ENCODE assay signal across 8 cellular contexts in genomic region chr5:154642499-154643245, GRCh38.
DNase-seq lines count a peak whose midpoint lies in the region; ATAC-seq and TF ChIP-seq lines count a peak whose summit lies in the region.

No MANE protein-coding gene starts in this region.

- DNase-seq in activated CD4-positive, alpha-beta T cell treated with anti-CD3 and anti-CD28 coated beads for 36 hours, result peak; percentile 22
- no peak for DNase-seq in activated CD4-positive, alpha-beta T cell treated with anti-CD3 and anti-CD28 coated beads, Interleukin-2, amount 10 ng/mL, durations not matched to agents 7 days and 5 days
- DNase-seq in Peyer's patch (peak in 1 of 3 donors; percentile 59), fibroblast of the aortic adventitia (ENCODE audit: low read depth) (peak; percentile 34), type B pancreatic cell (ENCODE audit: extremely low spot score, unreplicated experiment) (no peak), stomach (no peak)
- DNase-seq in activated T-cell treated with anti-CD3 and anti-CD28 coated beads, Interleukin-2, amount 50 U/mL, for 1 hour, result no peak

- H3K27ac ChIP-seq in Peyer's patch (no peak overlapping the region), stomach (no peak overlapping the region)

- H3K4me3 ChIP-seq in Peyer's patch, result no peak overlapping the region
- no peak overlapping the region for H3K4me3 ChIP-seq in fibroblast of the aortic adventitia (ENCODE audit: low read depth, low read length)
- H3K4me3 ChIP-seq in stomach, result no peak overlapping the region

- intact Hi-C loops in activated CD4-positive, alpha-beta T cell treated with anti-CD3 and anti-CD28 coated beads for 36 hours (cut with DNase I, micrococcal nuclease), result no loop called here
- intact Hi-C loops in stomach (cut with DNase I; ENCODE audit: low total_unique reads), result no loop called here

- no peak for ATAC-seq in activated CD4-positive, alpha-beta T cell treated with anti-CD3 and anti-CD28 coated beads for 36 hours
- no peak for ATAC-seq in HG03521 (IDR thresholded peaks at IDR 0.05; ENCODE audit: unreplicated experiment)

- H3K27me3 Mint-ChIP-seq in activated CD4-positive, alpha-beta T cell treated with anti-CD3 and anti-CD28 coated beads for 36 hours, result peaks cover 20% of the 10 kb centered on the region
- H3K27me3 Mint-ChIP-seq in activated CD4-positive, alpha-beta T cell treated with anti-CD3 and anti-CD28 coated beads, Interleukin-2, amount 10 ng/mL, durations not matched to agents 7 days and 5 days, result peaks cover 22% of the 10 kb centered on the region
- peaks cover 38% of the 10 kb centered on the region for H3K27me3 Mint-ChIP-seq in type B pancreatic cell

- H3K4me1 ChIP-seq in Peyer's patch (peaks cover 0 to 10% (median 1%) of the 10 kb centered on the region in 4 donors), stomach (peaks cover 8 to 12% (median 11%) of the 10 kb centered on the region in 4 donors)

- H3K9me3 Mint-ChIP-seq in activated CD4-positive, alpha-beta T cell treated with anti-CD3 and anti-CD28 coated beads for 36 hours (ENCODE audit: low read depth), result peaks cover 8% of the 10 kb centered on the region
- peaks cover 3% of the 10 kb centered on the region for H3K9me3 Mint-ChIP-seq in activated CD4-positive, alpha-beta T cell treated with anti-CD3 and anti-CD28 coated beads, Interleukin-2, amount 10 ng/mL, durations not matched to agents 7 days and 5 days
- peaks cover 10% of the 10 kb centered on the region for H3K9me3 Mint-ChIP-seq in type B pancreatic cell

- no peaks in the 10 kb centered on the region for H3K36me3 Mint-ChIP-seq in activated CD4-positive, alpha-beta T cell treated with anti-CD3 and anti-CD28 coated beads for 36 hours (ENCODE audit: low read depth)
- peaks cover 3% of the 10 kb centered on the region for H3K36me3 Mint-ChIP-seq in activated CD4-positive, alpha-beta T cell treated with anti-CD3 and anti-CD28 coated beads, Interleukin-2, amount 10 ng/mL, durations not matched to agents 7 days and 5 days (ENCODE audit: low read depth)
- no peaks in the 10 kb centered on the region for H3K36me3 Mint-ChIP-seq in type B pancreatic cell

- peaks cover 0 to 7% (median 0%) of the 10 kb centered on the region in 4 donors for H3K9me3 ChIP-seq in Peyer's patch
- H3K9me3 ChIP-seq in stomach, result peaks cover 0 to 7% (median 0%) of the 10 kb centered on the region in 4 donors

- POLR2A ChIA-PET in activated CD4-positive, alpha-beta T cell treated with anti-CD3 and anti-CD28 coated beads for 36 hours (lab: Charles Lee), result no interaction called here
- POLR2A ChIA-PET in activated CD4-positive, alpha-beta T cell treated with anti-CD3 and anti-CD28 coated beads, Interleukin-2, amount 10 ng/mL, durations not matched to agents 7 days and 5 days (lab: Charles Lee), result no interaction called here

- no peak for TF ChIP-seq POLR2A in Peyer's patch (IDR thresholded peaks at IDR 0.05)
- TF ChIP-seq POLR2A in stomach (IDR thresholded peaks at IDR 0.05), result no peak

- CTCF ChIA-PET in activated CD4-positive, alpha-beta T cell treated with anti-CD3 and anti-CD28 coated beads for 36 hours (lab: Charles Lee), result no interaction called here
- CTCF ChIA-PET in activated CD4-positive, alpha-beta T cell treated with anti-CD3 and anti-CD28 coated beads, Interleukin-2, amount 10 ng/mL, durations not matched to agents 7 days and 5 days (lab: Charles Lee), result no interaction called here

- 24 to 67% (median 40%) methylated on average over 12 of the region's 12 CpGs for WGBS in stomach, 5 donors

- H3K4me3 Mint-ChIP-seq in activated CD4-positive, alpha-beta T cell treated with anti-CD3 and anti-CD28 coated beads for 36 hours, result no peak overlapping the region
- no peak overlapping the region for H3K4me3 Mint-ChIP-seq in activated CD4-positive, alpha-beta T cell treated with anti-CD3 and anti-CD28 coated beads, Interleukin-2, amount 10 ng/mL, durations not matched to agents 7 days and 5 days
- H3K4me3 Mint-ChIP-seq in type B pancreatic cell, result no peak overlapping the region

- H3K36me3 ChIP-seq in Peyer's patch (no peaks in the 10 kb centered on the region), stomach (no peaks in the 10 kb centered on the region)

- H3K4me1 Mint-ChIP-seq in activated CD4-positive, alpha-beta T cell treated with anti-CD3 and anti-CD28 coated beads for 36 hours, result peaks cover 12% of the 10 kb centered on the region
- H3K4me1 Mint-ChIP-seq in activated CD4-positive, alpha-beta T cell treated with anti-CD3 and anti-CD28 coated beads, Interleukin-2, amount 10 ng/mL, durations not matched to agents 7 days and 5 days, result peaks cover 12% of the 10 kb centered on the region
- H3K4me1 Mint-ChIP-seq in type B pancreatic cell (ENCODE audit: unreplicated experiment), result peaks cover 8% of the 10 kb centered on the region

- H3K27ac Mint-ChIP-seq in activated CD4-positive, alpha-beta T cell treated with anti-CD3 and anti-CD28 coated beads for 36 hours, result no peak overlapping the region
- no peak overlapping the region for H3K27ac Mint-ChIP-seq in activated CD4-positive, alpha-beta T cell treated with anti-CD3 and anti-CD28 coated beads, Interleukin-2, amount 10 ng/mL, durations not matched to agents 7 days and 5 days
- H3K27ac Mint-ChIP-seq in type B pancreatic cell, result no peak overlapping the region

- no peak for TF ChIP-seq EP300 in stomach (IDR thresholded peaks at IDR 0.05)

- TF ChIP-seq CTCF in Peyer's patch (IDR thresholded peaks at IDR 0.05) (peak in 4 of 6 experiments; percentile 33 to 78 (median 65)), fibroblast of the aortic adventitia (IDR thresholded peaks at IDR 0.05; ENCODE audit: insufficient read depth, low read length) (peak; percentile 73), type B pancreatic cell (conservative IDR thresholded peaks at IDR 0.05) (peak; percentile 38), stomach (IDR thresholded peaks at IDR 0.05) (peak in 3 of 7 experiments; percentile 44 to 60 (median 49))

- no peaks in the 10 kb centered on the region for H3K27me3 ChIP-seq in Peyer's patch
- H3K27me3 ChIP-seq in stomach, result peaks cover 0 to 10% (median 0%) of the 10 kb centered on the region in 3 donors

Comparison
In these comparisons a context has a peak if more than half of its experiments do, and no peak if none do; other contexts are left out.
1. DNase-seq: peak in activated CD4-positive, alpha-beta T cell treated with anti-CD3 and anti-CD28 coated beads for 36 hours (single experiment) and fibroblast of the aortic adventitia (single experiment); none in activated CD4-positive, alpha-beta T cell treated with anti-CD3 and anti-CD28 coated beads, Interleukin-2, amount 10 ng/mL, durations not matched to agents 7 days and 5 days (single experiment), type B pancreatic cell (single experiment), stomach (single experiment) and activated T-cell treated with anti-CD3 and anti-CD28 coated beads, Interleukin-2, amount 50 U/mL, for 1 hour (single experiment).